ENCODE assay signal across 8 cellular contexts in genomic region chr17:10698116-10698818, GRCh38. TPM values are rescaled to one million over a fixed set of nuclear protein-coding genes. Genes with fewer than 3 reads are reported as not detected.
DNase-seq lines count a peak whose midpoint lies in the region; ATAC-seq, FAIRE-seq and TF ChIP-seq lines count a peak whose summit lies in the region.

No MANE protein-coding gene starts in this region.

- no peaks in the 10 kb centered on the region for H3K27me3 Mint-ChIP-seq in MCF 10A (ENCODE audit: insufficient read depth, unreplicated experiment)

- peak overlapping the region; percentile 88 for H3K4me3 Mint-ChIP-seq in MCF 10A (ENCODE audit: unreplicated experiment)

- H3K36me3 Mint-ChIP-seq in MCF 10A (ENCODE audit: insufficient read depth, unreplicated experiment): peaks cover 23% of the 10 kb centered on the region

- H3K4me1 ChIP-seq in thoracic aorta (ENCODE audit: control insufficient read depth in 1 of 2, low read depth in 2 of 2): peaks cover 24 to 29% of the 10 kb centered on the region in 2 donors

- peak overlapping the region; percentile 91 to 94 for H3K27ac ChIP-seq in thoracic aorta

- intact Hi-C loops in MCF 10A (cut with micrococcal nuclease): no loop called here

- H3K27ac Mint-ChIP-seq in MCF 10A (ENCODE audit: low read depth, unreplicated experiment): peak overlapping the region; percentile 91

- TF ChIP-seq CTCF in MCF 10A (IDR thresholded peaks at IDR 0.05; ENCODE audit: unreplicated experiment): no peak
- no peak for TF ChIP-seq CTCF in thoracic aorta (IDR thresholded peaks at IDR 0.05)

- peaks cover 30% of the 10 kb centered on the region for H3K36me3 ChIP-seq in MG63
- no peaks in the 10 kb centered on the region for H3K36me3 ChIP-seq in thoracic aorta

- DNase-seq in Daoy (ENCODE audit: low read depth) (peak; percentile 11), MG63 (no peak), MCF 10A (ENCODE audit: unreplicated experiment) (peak; percentile 16), left kidney (ENCODE audit: low read depth, low spot score) (peak; percentile 39), thoracic aorta (ENCODE audit: low spot score) (no peak), RCC 7860 (ENCODE audit: low spot score) (no peak), NCI-H2107 (lab: John Stamatoyannopoulos, UW) (no peak)

- CTCF ChIA-PET in MCF 10A (lab: Yijun Ruan, JAX): no interaction called here

- H3K4me3 ChIP-seq in MG63 (peak overlapping the region; percentile 88), thoracic aorta (peak overlapping the region; percentile 80)

- TSS peak; percentile 62 for BruUV-seq in MCF 10A (replicated peaks; lab: Mats Ljungman, UMichigan)

- ATAC-seq in thoracic aorta (ENCODE audit: insufficient number of reproducible peaks, low FRiP score, low read depth): peak; percentile 41
- no peak for ATAC-seq in GM18861 (IDR thresholded peaks at IDR 0.05; ENCODE audit: unreplicated experiment)

- H3K4me1 Mint-ChIP-seq in MCF 10A (ENCODE audit: insufficient read depth, unreplicated experiment): peaks cover 10% of the 10 kb centered on the region

- POLR2A ChIA-PET in MCF 10A (lab: Yijun Ruan, JAX): interaction anchor here (3.1 kb wide), 1 partner anchor 1298 kb away, joined by 17 read pairs; the partner anchor contains the start of gene ZNF18

- no peak for FAIRE-seq in RCC 7860 (lab: Jason Lieb, UNC)

- H3K9me3 Mint-ChIP-seq in MCF 10A (ENCODE audit: unreplicated experiment): no peaks in the 10 kb centered on the region

- no peaks in the 10 kb centered on the region for H3K9me3 ChIP-seq in MG63
- H3K9me3 ChIP-seq in thoracic aorta: no peaks in the 10 kb centered on the region

- H3K27me3 ChIP-seq in MG63 (no peaks in the 10 kb centered on the region), thoracic aorta (replicated peaks; ENCODE audit: insufficient read depth) (no peaks in the 10 kb centered on the region)

RNA-seq across cellular contexts. Expression of gene ADPRM, which starts 0.9 kb away (rescaled TPM):
- 8.6 and 12.3 TPM in 2 replicates for total RNA-seq in Daoy (2014; rRNA removed; shearing (Covaris generic))
- 5.3 and 12.5 TPM in 2 replicates for total RNA-seq in MG63 (2014; rRNA removed; shearing (Covaris generic); ENCODE audit: low replicate concordance)
- total RNA-seq in MCF 10A (2022) (8.2 and 9.8 TPM in 2 replicates), thoracic aorta (10 to 100 TPM in 1 of 2 donors, 1 to 10 TPM in 1; 6.9 to 13.6 TPM)

RNA-seq across cellular contexts. Expression of gene SCO1, which starts 0.9 kb away (rescaled TPM):
- total RNA-seq in Daoy (2014; rRNA removed; shearing (Covaris generic)): 45.6 and 45.7 TPM in 2 replicates
- 40.4 and 44.7 TPM in 2 replicates for total RNA-seq in MG63 (2014; rRNA removed; shearing (Covaris generic); ENCODE audit: low replicate concordance)
- total RNA-seq in MCF 10A (2022): 55.8 and 58.8 TPM in 2 replicates
- total RNA-seq in thoracic aorta: 10 to 100 TPM; 17.9 to 32.5 TPM

RNA-seq across cellular contexts. Expression of gene TMEM220, which starts 31.6 kb away (rescaled TPM):
- 0.17 TPM in 1 of 2 replicates, not detected in the other for total RNA-seq in Daoy (2014; rRNA removed; shearing (Covaris generic))
- 0.57 and 2.4 TPM in 2 replicates for total RNA-seq in MG63 (2014; rRNA removed; shearing (Covaris generic); ENCODE audit: low replicate concordance)
- total RNA-seq in MCF 10A (2022) (0.96 and 1.1 TPM in 2 replicates), thoracic aorta (1 to 10 TPM; 7.0 to 7.5 TPM)

RNA-seq across cellular contexts. Expression of gene MYH3, which starts 41.2 kb away (rescaled TPM):
- 0.63 and 0.80 TPM in 2 replicates for total RNA-seq in Daoy (2014; rRNA removed; shearing (Covaris generic))
- 0.02 and 1.2 TPM in 2 replicates for total RNA-seq in MG63 (2014; rRNA removed; shearing (Covaris generic); ENCODE audit: low replicate concordance)
- 1.4 and 2.1 TPM in 2 replicates for total RNA-seq in MCF 10A (2022)
- total RNA-seq in thoracic aorta: 1 to 10 TPM; 3.0 to 7.1 TPM

Comparison
In these comparisons a context has a peak if more than half of its experiments do, and no peak if none do; other contexts are left out.
1. DNase-seq: peak in Daoy (single experiment), MCF 10A (single experiment) and left kidney (single experiment); none in MG63 (single experiment), thoracic aorta (single experiment), RCC 7860 (single experiment) and NCI-H2107 (single experiment).